In genomic region chr21:33975548-33976081, GRCh38 we compare ENCODE assay signal across 1 cellular context.
A peak's percentile ranks its signal among the peaks of the same experiment; 100 is the strongest.
TF ChIP-seq lines count a peak whose summit lies in the region.

No MANE protein-coding gene starts in this region.

TF ChIP-seq in K562, 482 proteins besides CTCF, POLR2A, EP300 and RAD21 (continued from another document):
- TF ChIP-seq ZBTB33 (CRISPR knock-in tag; IDR thresholded peaks at IDR 0.05) (0 out of 2 replicates have a peak, but pooled peaks have one; percentile 37), NRF1 (conservative IDR thresholded peaks at IDR 0.05 in 1 of 2, IDR thresholded peaks at IDR 0.05 in 1 of 2) (peak in 1 of 2 experiments; percentile 13; a peak in 1 of 4 replicates), E2F6 (IDR thresholded peaks at IDR 0.05; ENCODE audit: borderline replicate concordance in 1 of 2, extremely low read depth in 1 of 2, insufficient read depth in 1 of 2, insufficient read length in 1 of 2, low read depth in 1 of 2, low read length in 1 of 2, poor library complexity in 1 of 2, severe bottlenecking in 1 of 2) (peak; percentile 23 to 26), ZNF76 (CRISPR knock-in tag; IDR thresholded peaks at IDR 0.05; ENCODE audit: borderline replicate concordance) (peak; percentile 69; the same call in 1 of the 2 replicates), ZNF431 (CRISPR knock-in tag; IDR thresholded peaks at IDR 0.05) (no peak), ZNF589 (CRISPR knock-in tag; IDR thresholded peaks at IDR 0.05; ENCODE audit: low read depth) (peak; percentile 81), JUND (IDR thresholded peaks at IDR 0.05; ENCODE audit: borderline replicate concordance, low read depth, low read length) (peak; percentile 42; the same call in 1 of the 2 replicates), JUND (tag; IDR thresholded peaks at IDR 0.05; ENCODE audit: borderline replicate concordance, low read depth, low read length) (peak; percentile 31; the same call in 2 of the 3 replicates), ZNF124 (CRISPR knock-in tag; IDR thresholded peaks at IDR 0.05) (no peak)
